Comparison of ENCODE assay signal across 8 cellular contexts in the genomic region with DNA sequence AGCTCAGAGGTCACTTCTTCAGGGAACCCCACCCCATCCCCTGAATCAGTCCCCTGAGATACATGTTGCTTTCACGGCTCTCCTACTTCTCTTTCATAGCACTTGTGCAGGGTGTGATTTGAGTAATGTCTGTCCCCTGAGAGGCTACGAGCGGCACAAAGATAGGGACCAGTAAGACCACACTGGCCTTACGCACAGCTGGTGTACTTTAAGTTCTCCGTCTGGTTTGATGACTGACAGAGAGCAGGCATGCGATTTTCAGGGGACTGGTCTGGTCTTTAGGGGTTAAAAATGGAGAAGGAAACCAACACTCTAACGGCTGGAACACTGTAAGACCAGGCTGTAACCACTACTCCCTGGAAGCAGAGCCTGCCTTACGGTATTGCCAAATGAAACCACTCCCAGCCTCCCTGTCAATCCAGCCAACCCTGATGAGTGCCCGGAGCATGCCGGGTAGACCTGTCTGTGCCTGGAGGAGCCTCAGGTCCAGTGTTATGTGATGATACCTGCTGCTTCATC. TPM values are rescaled to one million over a fixed set of nuclear protein-coding genes. Genes with fewer than 3 reads are reported as not detected.
DNase-seq lines count a peak whose midpoint lies in the region; ATAC-seq and TF ChIP-seq lines count a peak whose summit lies in the region.

No MANE protein-coding gene starts in this region.

- in situ Hi-C loops in gastrocnemius medialis (cut with MboI; ENCODE audit: low sequenced_read_pairs in 4 of 4) = loop anchor here in 1 of 4 donors (10.0 kb wide), 1 partner anchor 234 kb away; no protein-coding TSS in a partner anchor

- no peak for DNase-seq in activated CD4-positive, alpha-beta T cell treated with anti-CD3 and anti-CD28 coated beads for 36 hours
- no peak for DNase-seq in activated CD4-positive, alpha-beta T cell treated with anti-CD3 and anti-CD28 coated beads for 48 hours
- DNase-seq in activated CD4-positive, alpha-beta memory T cell treated with anti-CD3 and anti-CD28 coated beads for 36 hours = no peak
- DNase-seq in gastrocnemius medialis (peak; percentile 47 to 75), NCI-H1105 treated with DMSO at 0.1 percent for 48 hours (lab: John Stamatoyannopoulos, UW) (no peak), NCI-H2029 (lab: John Stamatoyannopoulos, UW) (no peak), activated T-cell treated with anti-CD3 and anti-CD28 coated beads for 4 hours (no peak)

- no peaks in the 10 kb centered on the region for H3K27me3 ChIP-seq in gastrocnemius medialis

- peak overlapping the region in 1 of 4 donors; percentile 23 for H3K4me3 ChIP-seq in gastrocnemius medialis

- no peaks in the 10 kb centered on the region for H3K36me3 ChIP-seq in gastrocnemius medialis

- CTCF ChIA-PET in activated CD4-positive, alpha-beta T cell treated with anti-CD3 and anti-CD28 coated beads for 36 hours (lab: Charles Lee) = interaction anchor here (1.5 kb wide), 2 partner anchors 10 to 53 kb away, joined by 4 to 8 read pairs; no protein-coding TSS in a partner anchor
- CTCF ChIA-PET in activated CD4-positive, alpha-beta memory T cell treated with anti-CD3 and anti-CD28 coated beads for 36 hours (lab: Charles Lee) = interaction anchor here (1.1 to 2.6 kb wide), 3 partner anchors 11 to 52 kb away, joined by 4 to 11 read pairs (median 4); no protein-coding TSS in a partner anchor

- no peaks in the 10 kb centered on the region for H3K9me3 ChIP-seq in gastrocnemius medialis

- peak overlapping the region; percentile 51 to 80 (median 61) for H3K27ac ChIP-seq in gastrocnemius medialis

- intact Hi-C loops in activated CD4-positive, alpha-beta T cell treated with anti-CD3 and anti-CD28 coated beads for 36 hours (cut with DNase I, micrococcal nuclease) = no loop called here
- intact Hi-C loops in activated CD4-positive, alpha-beta memory T cell treated with anti-CD3 and anti-CD28 coated beads for 36 hours (cut with micrococcal nuclease) = no loop called here
- intact Hi-C loops in gastrocnemius medialis (cut with DNase I; ENCODE audit: low total_unique reads) = no loop called here

- H3K4me1 Mint-ChIP-seq in activated CD4-positive, alpha-beta T cell treated with anti-CD3 and anti-CD28 coated beads for 36 hours = peaks cover 68% of the 10 kb centered on the region
- peaks cover 66% of the 10 kb centered on the region for H3K4me1 Mint-ChIP-seq in activated CD4-positive, alpha-beta memory T cell treated with anti-CD3 and anti-CD28 coated beads for 36 hours (ENCODE audit: low read depth)

- H3K4me1 ChIP-seq in gastrocnemius medialis = peaks cover 56 to 63% of the 10 kb centered on the region in 2 donors

- H3K27ac Mint-ChIP-seq in activated CD4-positive, alpha-beta T cell treated with anti-CD3 and anti-CD28 coated beads for 36 hours = peak overlapping the region; percentile 62
- peak overlapping the region; percentile 68 for H3K27ac Mint-ChIP-seq in activated CD4-positive, alpha-beta memory T cell treated with anti-CD3 and anti-CD28 coated beads for 36 hours

- no peak for TF ChIP-seq CTCF in gastrocnemius medialis (IDR thresholded peaks at IDR 0.05 in 4 of 5, conservative IDR thresholded peaks at IDR 0.05 in 1 of 5)

- no peaks in the 10 kb centered on the region for H3K9me3 Mint-ChIP-seq in activated CD4-positive, alpha-beta T cell treated with anti-CD3 and anti-CD28 coated beads for 36 hours (ENCODE audit: low read depth)
- H3K9me3 Mint-ChIP-seq in activated CD4-positive, alpha-beta memory T cell treated with anti-CD3 and anti-CD28 coated beads for 36 hours = no peaks in the 10 kb centered on the region

- H3K4me3 Mint-ChIP-seq in activated CD4-positive, alpha-beta T cell treated with anti-CD3 and anti-CD28 coated beads for 36 hours = no peak overlapping the region
- H3K4me3 Mint-ChIP-seq in activated CD4-positive, alpha-beta memory T cell treated with anti-CD3 and anti-CD28 coated beads for 36 hours = no peak overlapping the region

- POLR2A ChIA-PET in activated CD4-positive, alpha-beta T cell treated with anti-CD3 and anti-CD28 coated beads for 36 hours (lab: Charles Lee) = no interaction called here
- POLR2A ChIA-PET in activated CD4-positive, alpha-beta memory T cell treated with anti-CD3 and anti-CD28 coated beads for 36 hours (lab: Charles Lee) = no interaction called here

- no peak for TF ChIP-seq POLR2A in gastrocnemius medialis (IDR thresholded peaks at IDR 0.05)

- peaks cover 25% of the 10 kb centered on the region for H3K36me3 Mint-ChIP-seq in activated CD4-positive, alpha-beta T cell treated with anti-CD3 and anti-CD28 coated beads for 36 hours (ENCODE audit: low read depth)
- peaks cover 23% of the 10 kb centered on the region for H3K36me3 Mint-ChIP-seq in activated CD4-positive, alpha-beta memory T cell treated with anti-CD3 and anti-CD28 coated beads for 36 hours

- no peaks in the 10 kb centered on the region for H3K27me3 Mint-ChIP-seq in activated CD4-positive, alpha-beta T cell treated with anti-CD3 and anti-CD28 coated beads for 36 hours
- no peaks in the 10 kb centered on the region for H3K27me3 Mint-ChIP-seq in activated CD4-positive, alpha-beta memory T cell treated with anti-CD3 and anti-CD28 coated beads for 36 hours

- ATAC-seq in activated CD4-positive, alpha-beta T cell treated with anti-CD3 and anti-CD28 coated beads for 36 hours = no peak
- ATAC-seq in HG02885 (IDR thresholded peaks at IDR 0.05; ENCODE audit: poor library complexity, unreplicated experiment) (peak; percentile 62), gastrocnemius medialis (peak; percentile 64 to 82)

RNA-seq across cellular contexts. Expression of a gene that starts 47.1 kb away (rescaled TPM):
- 10 to 100 TPM; 47.4 to 54.6 TPM for total RNA-seq in activated CD4-positive, alpha-beta T cell treated with anti-CD3 and anti-CD28 coated beads for 36 hours
- 10 to 100 TPM; 57.4 to 64.1 TPM for total RNA-seq in activated CD4-positive, alpha-beta memory T cell treated with anti-CD3 and anti-CD28 coated beads for 36 hours
- total RNA-seq in gastrocnemius medialis = 10 to 100 TPM; 47.6 to 67.5 (median 53.6) TPM

RNA-seq across cellular contexts. Expression of a gene that starts 51.0 kb away (rescaled TPM):
- total RNA-seq in activated CD4-positive, alpha-beta T cell treated with anti-CD3 and anti-CD28 coated beads for 36 hours = not detected
- not detected for total RNA-seq in activated CD4-positive, alpha-beta memory T cell treated with anti-CD3 and anti-CD28 coated beads for 36 hours
- total RNA-seq in gastrocnemius medialis = 1 to 10 TPM in 1 of 4 donors, under 1 TPM in 3; 0.26 to 1.2 (median 0.35) TPM

Comparison
In these comparisons a context has a peak if more than half of its experiments do, and no peak if none do; other contexts are left out.
1. DNase-seq: peak in gastrocnemius medialis (2 of 2); none in activated CD4-positive, alpha-beta T cell treated with anti-CD3 and anti-CD28 coated beads for 36 hours (single experiment), activated CD4-positive, alpha-beta T cell treated with anti-CD3 and anti-CD28 coated beads for 48 hours (single experiment), activated CD4-positive, alpha-beta memory T cell treated with anti-CD3 and anti-CD28 coated beads for 36 hours (single experiment), NCI-H1105 treated with DMSO at 0.1 percent for 48 hours (single experiment), NCI-H2029 (single experiment) and activated T-cell treated with anti-CD3 and anti-CD28 coated beads for 4 hours (single experiment).